ENCODE assay signal across 27 cellular contexts in the genomic region with DNA sequence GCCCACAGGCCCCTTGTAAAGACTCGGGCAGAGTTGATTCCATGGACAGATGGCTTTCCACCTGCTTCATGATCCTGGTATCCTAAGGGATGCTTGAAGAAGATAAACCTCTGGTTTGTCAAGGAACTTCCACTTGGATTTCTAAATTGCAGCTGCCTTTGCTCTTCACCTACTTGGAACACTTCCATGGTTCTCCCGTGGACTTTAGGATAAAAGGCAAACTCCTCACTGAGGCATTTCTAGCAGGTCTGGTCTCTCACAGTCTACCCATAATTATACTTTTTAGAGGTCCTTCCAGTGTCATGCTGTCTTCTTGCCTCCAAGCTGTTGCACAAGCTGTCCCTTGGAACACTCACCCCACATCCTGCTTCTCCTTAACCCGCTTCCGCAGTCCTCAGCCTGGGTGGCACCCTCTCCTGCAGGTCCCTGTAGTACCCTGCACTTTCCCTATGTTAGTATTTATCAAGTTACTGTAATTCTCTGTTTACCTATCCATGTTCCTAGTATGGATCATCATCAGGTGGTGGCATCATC.
"Had no signal": no experiment of that assay in that cellular context is flagged by ENCODE, and none has a peak within 500 bp of the region (broad histone marks: within the 10 kb centered on the region; RNA-seq: fewer than 3 reads in every experiment).

No MANE protein-coding gene starts in this region.

- H3K4me3 Mint-ChIP-seq: activated CD8-positive, alpha-beta memory T cell treated with anti-CD3 and anti-CD28 coated beads, Interleukin-2, amount 10 ng/mL, durations not matched to agents 7 days and 5 days; activated naive CD4-positive, alpha-beta T cell treated with anti-CD3 and anti-CD28 coated beads, Interleukin-2, amount 10 ng/mL, durations not matched to agents 7 days and 5 days; activated naive CD8-positive, alpha-beta T cell treated with anti-CD3 and anti-CD28 coated beads for 36 hours; activated T-cell treated with anti-CD3 and anti-CD28 coated beads, Interleukin-2, amount 50 U/mL, for 24 hours; T-cell had no signal

- H3K36me3 Mint-ChIP-seq: activated naive CD8-positive, alpha-beta T cell treated with anti-CD3 and anti-CD28 coated beads for 36 hours had no signal

- H3K27ac ChIP-seq: brain microvascular endothelial cell, cardiac muscle cell, SK-N-MC, WERI-Rb-1 had no signal

- DNase-seq: activated CD4-positive, alpha-beta T cell treated with anti-CD3 and anti-CD28 coated beads for 48 hours; activated CD4-positive, alpha-beta T cell treated with anti-CD3 and anti-CD28 coated beads, Interleukin-2, amount 50 U/mL, for 48 hours; activated CD8-positive, alpha-beta memory T cell treated with anti-CD3 and anti-CD28 coated beads, Interleukin-2, amount 10 ng/mL, durations not matched to agents 7 days and 5 days; activated gamma-delta T cell treated with Interleukin-2 at 50 U/mL for 16 hours; activated naive CD4-positive, alpha-beta T cell treated with anti-CD3 and anti-CD28 coated beads, Interleukin-2, amount 10 ng/mL, durations not matched to agents 7 days and 5 days; activated naive CD8-positive, alpha-beta T cell treated with anti-CD3 and anti-CD28 coated beads for 36 hours; activated T-cell treated with anti-CD3 and anti-CD28 coated beads, Interleukin-2, amount 50 U/mL, for 24 hours; brain microvascular endothelial cell; IMR-90; Kasumi-1; KBM-7; NCI-H1092; NCI-H2029; NCI-H2107; NCI-H446; NCI-H526; NCI-H774; NK-92 treated with Interleukin-12 subunit alpha and Interleukin-12 subunit beta, amount 100 ng/mL, for 24 hours; OCI-M1; RPMI8226; T-cell; WERI-Rb-1 had no signal

- H3K36me3 ChIP-seq: brain microvascular endothelial cell, cardiac muscle cell, WERI-Rb-1 had no signal

- H3K9me3 Mint-ChIP-seq: activated naive CD4-positive, alpha-beta T cell treated with anti-CD3 and anti-CD28 coated beads, Interleukin-2, amount 10 ng/mL, durations not matched to agents 7 days and 5 days; activated naive CD8-positive, alpha-beta T cell treated with anti-CD3 and anti-CD28 coated beads for 36 hours; activated T-cell treated with anti-CD3 and anti-CD28 coated beads, Interleukin-2, amount 50 U/mL, for 24 hours; activated T-helper 2 cell treated with anti-CD3 and anti-CD28 coated beads, Interferon-gamma antibody, Interleukin-2, Interleukin-4, amounts not matched to agents 10 μg/mL and 5 μg/mL and 100 μg/mL, durations not matched to agents 14 hours and 24 hours and 36 hours; T-cell had no signal

- H3K27ac Mint-ChIP-seq: activated CD8-positive, alpha-beta memory T cell treated with anti-CD3 and anti-CD28 coated beads, Interleukin-2, amount 10 ng/mL, durations not matched to agents 7 days and 5 days; activated naive CD8-positive, alpha-beta T cell treated with anti-CD3 and anti-CD28 coated beads for 36 hours; activated T-cell treated with anti-CD3 and anti-CD28 coated beads, Interleukin-2, amount 50 U/mL, for 24 hours; activated T-helper 2 cell treated with anti-CD3 and anti-CD28 coated beads, Interferon-gamma antibody, Interleukin-2, Interleukin-4, amounts not matched to agents 10 μg/mL and 5 μg/mL and 100 μg/mL, durations not matched to agents 14 hours and 24 hours and 36 hours; T-cell had no signal

- H3K27me3 ChIP-seq: brain microvascular endothelial cell, cardiac muscle cell had no signal

- ATAC-seq: activated CD4-positive, CD25-positive, alpha-beta regulatory T cell treated with anti-CD3 and anti-CD28 coated beads, Interleukin-2, amount 50 U/mL, for 24 hours; activated CD8-positive, alpha-beta memory T cell treated with anti-CD3 and anti-CD28 coated beads, Interleukin-2, amount 10 ng/mL, durations not matched to agents 7 days and 5 days; Right ventricle myocardium inferior; T-cell had no signal

- H3K27me3 Mint-ChIP-seq: activated CD8-positive, alpha-beta memory T cell treated with anti-CD3 and anti-CD28 coated beads, Interleukin-2, amount 10 ng/mL, durations not matched to agents 7 days and 5 days; activated naive CD4-positive, alpha-beta T cell treated with anti-CD3 and anti-CD28 coated beads, Interleukin-2, amount 10 ng/mL, durations not matched to agents 7 days and 5 days; activated naive CD8-positive, alpha-beta T cell treated with anti-CD3 and anti-CD28 coated beads for 36 hours; activated T-cell treated with anti-CD3 and anti-CD28 coated beads, Interleukin-2, amount 50 U/mL, for 24 hours; T-cell had no signal

- H3K4me3 ChIP-seq: cardiac muscle cell, SK-N-MC had no signal
